Comparison of ENCODE assay signal across 27 cellular contexts in the genomic region with DNA sequence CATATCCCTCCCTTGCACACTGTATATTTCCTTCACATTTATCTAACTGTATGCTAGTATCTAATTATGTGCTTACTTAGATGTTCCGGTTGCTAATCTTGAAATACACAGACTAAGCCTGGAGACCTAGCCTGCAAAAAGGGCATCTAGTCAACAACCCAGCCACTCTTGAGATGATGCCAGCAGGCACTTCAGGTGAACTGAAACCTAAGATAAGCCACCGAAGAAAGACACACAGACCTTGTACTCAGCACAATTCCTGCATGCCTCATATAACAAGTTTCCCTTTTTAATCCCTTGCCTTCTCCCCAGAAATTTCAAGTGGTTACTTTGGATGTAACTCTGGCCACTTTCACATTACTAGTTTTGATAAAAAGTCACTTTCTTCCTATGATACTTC.
"Had no signal": no experiment of that assay in that cellular context is flagged by ENCODE, and none has a peak within 500 bp of the region (broad histone marks: within the 10 kb centered on the region; RNA-seq: fewer than 3 reads in every experiment).

No MANE protein-coding gene starts in this region.

- H3K36me3 ChIP-seq: esophagus muscularis mucosa, gastroesophageal sphincter, heart left ventricle, neural progenitor cell, prostate gland, right atrium auricular region, suprapubic skin had no signal

- H3K9ac ChIP-seq: neural progenitor cell had no signal

- H3K27ac ChIP-seq: coronary artery, esophagus muscularis mucosa, foreskin keratinocyte, gastroesophageal sphincter, heart left ventricle, hepatocyte, neural progenitor cell, prostate gland, right atrium auricular region, suprapubic skin had no signal

- ATAC-seq: foreskin keratinocyte; gastroesophageal sphincter; heart left ventricle; left colon; left ventricle myocardium superior; mucosa of descending colon; sciatic nerve; stimulated activated naive CD8-positive, alpha-beta T cell treated with anti-CD3 and anti-CD28 coated beads, Interleukin-15, amount 100 ng/mL, for 72 hours had no signal

- H3K4me3 ChIP-seq: coronary artery, esophagus muscularis mucosa, gastroesophageal sphincter, heart left ventricle, hepatocyte, lung, mucosa of descending colon, neural progenitor cell, prostate gland, right atrium auricular region, smooth muscle cell, suprapubic skin had no signal

- H2AFZ ChIP-seq: hepatocyte, neural progenitor cell had no signal

- H3K4me2 ChIP-seq: hepatocyte, neural progenitor cell, smooth muscle cell had no signal

- H3K79me2 ChIP-seq: hepatocyte had no signal

- DNase-seq: dermis blood vessel endothelial cell; effector memory CD4-positive, alpha-beta T cell; foreskin keratinocyte; heart left ventricle; left colon; left ventricle myocardium superior; mesenchymal stem cell; mucosa of descending colon; naive B cell; stimulated activated CD4-positive, alpha-beta T cell treated with anti-CD3 and anti-CD28 coated beads, Interleukin-12 subunit alpha, Interleukin-12 subunit beta, amount 100 ng/mL, for 4 hours; stimulated activated CD4-positive, alpha-beta T cell treated with anti-CD3 and anti-CD28 coated beads, Interleukin-1b, Interleukin-23, amount 100 ng/mL, for 48 hours; stimulated activated CD4-positive, alpha-beta T cell treated with anti-CD3 and anti-CD28 coated beads, Interleukin-4, amount 100 ng/mL, for 1 hour; stimulated activated CD8-positive, alpha-beta memory T cell treated with anti-CD3 and anti-CD28 coated beads, Interleukin-4, amount 100 ng/mL, for 48 hours; stimulated activated naive CD4-positive, alpha-beta T cell; stimulated activated naive CD8-positive, alpha-beta T cell treated with anti-CD3 and anti-CD28 coated beads, Interleukin-15, amount 100 ng/mL, for 72 hours; trophoblast cell had no signal

- H3K9me3 ChIP-seq: esophagus muscularis mucosa, gastroesophageal sphincter, prostate gland, right atrium auricular region, suprapubic skin had no signal

- H3K27me3 ChIP-seq: esophagus muscularis mucosa, foreskin keratinocyte, gastroesophageal sphincter, heart left ventricle, hepatocyte, neural progenitor cell, right atrium auricular region, suprapubic skin had no signal

- H3K4me1 ChIP-seq: esophagus muscularis mucosa, foreskin keratinocyte, gastroesophageal sphincter, heart left ventricle, neural progenitor cell, prostate gland, right atrium auricular region, suprapubic skin had no signal
